10 cellular contexts compared by ENCODE assay signal in genomic region chr17:41717408-41718286, GRCh38. TPM values are rescaled to one million over a fixed set of nuclear protein-coding genes. Genes with fewer than 3 reads are reported as not detected.
A peak's percentile ranks its signal among the peaks of the same experiment; 100 is the strongest.
DNase-seq lines count a peak whose midpoint lies in the region; ATAC-seq and TF ChIP-seq lines count a peak whose summit lies in the region.
"Had no signal": no experiment of that assay in that cellular context is flagged by ENCODE, and none has a peak within 500 bp of the region (broad histone marks: within the 10 kb centered on the region; RNA-seq: fewer than 3 reads in every experiment).

No MANE protein-coding gene starts in this region.

- H3K4me3 Mint-ChIP-seq in activated naive CD4-positive, alpha-beta T cell treated with anti-CD3 and anti-CD28 coated beads for 36 hours, result no peak overlapping the region
- peak overlapping the region; percentile 20 for H3K4me3 Mint-ChIP-seq in type B pancreatic cell
- no peak overlapping the region for H3K4me3 Mint-ChIP-seq in immature natural killer cell

- peaks cover 6% of the 10 kb centered on the region for H3K4me1 Mint-ChIP-seq in activated naive CD4-positive, alpha-beta T cell treated with anti-CD3 and anti-CD28 coated beads for 36 hours (ENCODE audit: low read depth)
- H3K4me1 Mint-ChIP-seq in type B pancreatic cell (ENCODE audit: unreplicated experiment) (no peaks in the 10 kb centered on the region), immature natural killer cell (no peaks in the 10 kb centered on the region)

- H3K27me3 ChIP-seq in esophagus squamous epithelium, result peaks cover 0 to 4% (median 0%) of the 10 kb centered on the region in 4 donors

- peak; percentile 58 for DNase-seq in activated naive CD4-positive, alpha-beta T cell treated with anti-CD3 and anti-CD28 coated beads for 36 hours
- no peak for DNase-seq in activated naive CD4-positive, alpha-beta T cell treated with Interleukin-2 at 50 U/mL for 16 hours
- DNase-seq in RPMI7951 (ENCODE audit: low read depth) (peak; percentile 61), esophagus squamous epithelium (lab: John Stamatoyannopoulos, UW) (no peak), type B pancreatic cell (ENCODE audit: extremely low spot score, unreplicated experiment) (no peak), NCI-H2171 (lab: John Stamatoyannopoulos, UW) (no peak), immature natural killer cell (no peak)
- DNase-seq: Calu3, NCI-H1694 had no signal

- TF ChIP-seq POLR2A in esophagus squamous epithelium (IDR thresholded peaks at IDR 0.05), result no peak

- no peak overlapping the region for H3K27ac Mint-ChIP-seq in activated naive CD4-positive, alpha-beta T cell treated with anti-CD3 and anti-CD28 coated beads for 36 hours
- peak overlapping the region; percentile 93 for H3K27ac Mint-ChIP-seq in type B pancreatic cell
- H3K27ac Mint-ChIP-seq in immature natural killer cell, result no peak overlapping the region

- no peak overlapping the region for H3K4me3 ChIP-seq in esophagus squamous epithelium

- no peaks in the 10 kb centered on the region for H3K36me3 Mint-ChIP-seq in activated naive CD4-positive, alpha-beta T cell treated with anti-CD3 and anti-CD28 coated beads for 36 hours (ENCODE audit: low read depth)
- H3K36me3 Mint-ChIP-seq in type B pancreatic cell (no peaks in the 10 kb centered on the region), immature natural killer cell (no peaks in the 10 kb centered on the region)

- H3K27me3 Mint-ChIP-seq in activated naive CD4-positive, alpha-beta T cell treated with anti-CD3 and anti-CD28 coated beads for 36 hours (ENCODE audit: low read depth), result no peaks in the 10 kb centered on the region
- H3K27me3 Mint-ChIP-seq in type B pancreatic cell (peaks cover 3% of the 10 kb centered on the region), immature natural killer cell (ENCODE audit: low read depth in 3 of 3) (peaks cover 0 to 4% (median 3%) of the 10 kb centered on the region in 3 donors)

- intact Hi-C loops in activated naive CD4-positive, alpha-beta T cell treated with anti-CD3 and anti-CD28 coated beads for 36 hours (cut with micrococcal nuclease), result no loop called here
- intact Hi-C loops in esophagus squamous epithelium (cut with DNase I), result no loop called here

- H3K9me3 ChIP-seq in esophagus squamous epithelium, result no peaks in the 10 kb centered on the region

- peak overlapping the region; percentile 28 to 62 (median 36) for H3K27ac ChIP-seq in esophagus squamous epithelium

- no peak for ATAC-seq in HG02759 (IDR thresholded peaks at IDR 0.05; ENCODE audit: unreplicated experiment)

- WGBS in esophagus squamous epithelium, 2 donors, result 36 to 37% methylated on average over 12 to 15 of the region's 15 CpGs

- no peaks in the 10 kb centered on the region for H3K9me3 Mint-ChIP-seq in activated naive CD4-positive, alpha-beta T cell treated with anti-CD3 and anti-CD28 coated beads for 36 hours
- H3K9me3 Mint-ChIP-seq in type B pancreatic cell (no peaks in the 10 kb centered on the region), immature natural killer cell (no peaks in the 10 kb centered on the region)

- CTCF ChIA-PET in activated naive CD4-positive, alpha-beta T cell treated with anti-CD3 and anti-CD28 coated beads for 36 hours (lab: Charles Lee), result no interaction called here

- peaks cover 0 to 19% (median 8%) of the 10 kb centered on the region in 3 donors for H3K4me1 ChIP-seq in esophagus squamous epithelium

- H3K36me3 ChIP-seq in esophagus squamous epithelium, result no peaks in the 10 kb centered on the region

- TF ChIP-seq CTCF in esophagus squamous epithelium (IDR thresholded peaks at IDR 0.05), result no peak
- no peak for TF ChIP-seq CTCF in type B pancreatic cell (conservative IDR thresholded peaks at IDR 0.05)

RNA-seq across cellular contexts. Expression of gene GAST, which starts 5.5 kb away (rescaled TPM):
- total RNA-seq in activated naive CD4-positive, alpha-beta T cell treated with anti-CD3 and anti-CD28 coated beads for 36 hours, result not detected
- not detected in 2 replicates for total RNA-seq in RPMI7951 (2014; rRNA removed; shearing (Covaris generic))
- total RNA-seq in esophagus squamous epithelium, result not detected
- total RNA-seq in type B pancreatic cell (ENCODE audit: low replicate concordance), result 119 and 193 TPM in 2 replicates
- not detected for polyA plus RNA-seq in immature natural killer cell
- total RNA-seq: Calu3 had no signal

RNA-seq across cellular contexts. Expression of gene HAP1, which starts 16.8 kb away (rescaled TPM):
- not detected for total RNA-seq in activated naive CD4-positive, alpha-beta T cell treated with anti-CD3 and anti-CD28 coated beads for 36 hours
- total RNA-seq in RPMI7951 (2014; rRNA removed; shearing (Covaris generic)), result not detected in 2 replicates
- total RNA-seq in esophagus squamous epithelium (under 1 TPM; 0.34 to 0.94 (median 0.53) TPM), type B pancreatic cell (ENCODE audit: low replicate concordance) (4.3 and 11.6 TPM in 2 replicates)
- polyA plus RNA-seq in immature natural killer cell, result not detected

RNA-seq across cellular contexts. Expression of gene EIF1, which starts 29.0 kb away (rescaled TPM):
- 1,000 to 10,000 TPM; 1,206 to 1,253 TPM for total RNA-seq in activated naive CD4-positive, alpha-beta T cell treated with anti-CD3 and anti-CD28 coated beads for 36 hours
- 43.2 and 47.6 TPM in 2 replicates for total RNA-seq in RPMI7951 (2014; rRNA removed; shearing (Covaris generic))
- 100 to 1,000 TPM in 3 of 4 donors, 10 to 100 TPM in 1; 96.5 to 311 (median 223) TPM for total RNA-seq in esophagus squamous epithelium
- 677 and 972 TPM in 2 replicates for total RNA-seq in type B pancreatic cell (ENCODE audit: low replicate concordance)
- 1,000 to 10,000 TPM in 1 of 3 donors, 100 to 1,000 TPM in 2; 639 to 1,260 (median 915) TPM for polyA plus RNA-seq in immature natural killer cell

Comparison
In these comparisons a context has a peak if more than half of its experiments do, and no peak if none do; other contexts are left out.
1. DNase-seq: peak in activated naive CD4-positive, alpha-beta T cell treated with anti-CD3 and anti-CD28 coated beads for 36 hours (single experiment) and RPMI7951 (single experiment); none in activated naive CD4-positive, alpha-beta T cell treated with Interleukin-2 at 50 U/mL for 16 hours (single experiment), esophagus squamous epithelium (single experiment), type B pancreatic cell (single experiment), NCI-H2171 (single experiment) and immature natural killer cell (0 of 3).
2. RNA of gene GAST, which starts 5.5 kb away (total RNA-seq): 119 to 193 TPM in type B pancreatic cell; not detected in activated naive CD4-positive, alpha-beta T cell treated with anti-CD3 and anti-CD28 coated beads for 36 hours, not detected in RPMI7951 and not detected in esophagus squamous epithelium; every median in the first group is over 100 times any median in the second.